ENCODE assay signal across 18 cellular contexts in the genomic region with DNA sequence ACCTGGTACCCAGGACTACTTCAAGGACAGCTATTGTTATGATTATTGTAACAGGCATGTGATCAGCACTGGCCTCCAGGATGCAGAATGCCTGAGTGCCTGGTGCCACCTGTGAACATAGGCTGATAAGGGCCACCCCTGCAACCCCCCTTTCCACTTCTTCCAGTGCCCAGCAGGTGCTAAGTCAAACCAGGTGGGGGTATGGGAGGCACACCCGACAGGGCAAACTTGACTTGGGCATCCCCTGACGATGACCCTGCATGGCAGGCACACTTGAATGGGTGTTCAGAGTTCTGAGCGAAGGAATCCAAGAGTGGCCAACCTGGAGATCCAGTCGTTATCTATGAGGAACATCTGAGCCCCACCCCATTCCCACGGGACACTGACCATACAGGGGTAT. TPM values are rescaled to one million over a fixed set of nuclear protein-coding genes. Genes with fewer than 3 reads are reported as not detected.
DNase-seq lines count a peak whose midpoint lies in the region; ATAC-seq and TF ChIP-seq lines count a peak whose summit lies in the region.
"Had no signal": no experiment of that assay in that cellular context is flagged by ENCODE, and none has a peak within 500 bp of the region (broad histone marks: within the 10 kb centered on the region; RNA-seq: fewer than 3 reads in every experiment).

No MANE protein-coding gene starts in this region.

- no peak overlapping the region for H2AFZ ChIP-seq in OCI-LY3 (ENCODE audit: low read depth, low read length)
- H2AFZ ChIP-seq: GM23248 had no signal

- peaks cover 84% of the 10 kb centered on the region for H3K4me1 ChIP-seq in CD4-positive, alpha-beta memory T cell (ENCODE audit: insufficient read depth, low read length)
- H3K4me1 ChIP-seq in OCI-LY3 (ENCODE audit: low read length) (peaks cover 75% of the 10 kb centered on the region), breast epithelium (no peaks in the 10 kb centered on the region)

- H3K9me3 ChIP-seq in CD4-positive, alpha-beta memory T cell (ENCODE audit: control insufficient read depth in 1 of 2, low read length in 2 of 2) = no peaks in the 10 kb centered on the region
- H3K9me3 ChIP-seq in OCI-LY3 (ENCODE audit: insufficient read depth, low read length) = no peaks in the 10 kb centered on the region
- H3K9me3 ChIP-seq in breast epithelium = no peaks in the 10 kb centered on the region
- H3K9me3 ChIP-seq: heart right ventricle had no signal

- no peak for ATAC-seq in GM18909 (IDR thresholded peaks at IDR 0.05; ENCODE audit: poor library complexity, unreplicated experiment)
- no peak for ATAC-seq in GM21717 (IDR thresholded peaks at IDR 0.05; ENCODE audit: unreplicated experiment)
- ATAC-seq: heart right ventricle; SK-N-SH treated with all-trans-retinoic acid at 6 μM for 48 hours; stimulated activated naive CD8-positive, alpha-beta T cell treated with anti-CD3 and anti-CD28 coated beads, Interleukin-15, Interleukin-2, amounts not matched to agents 100 U/mL and 50 U/mL, for 24 hours had no signal

- no peaks in the 10 kb centered on the region for H3K36me3 ChIP-seq in CD4-positive, alpha-beta memory T cell (ENCODE audit: insufficient read depth, low read length)
- peaks cover 14% of the 10 kb centered on the region for H3K36me3 ChIP-seq in OCI-LY3 (replicated peaks; ENCODE audit: low read depth, low read length)
- H3K36me3 ChIP-seq in breast epithelium = no peaks in the 10 kb centered on the region
- H3K36me3 ChIP-seq: brain microvascular endothelial cell had no signal

- H3K27me3 Mint-ChIP-seq in CD4-positive, alpha-beta memory T cell = no peaks in the 10 kb centered on the region
- peaks cover 17% of the 10 kb centered on the region for H3K27me3 Mint-ChIP-seq in endothelial cell (ENCODE audit: unreplicated experiment)

- peak overlapping the region; percentile 72 to 96 (median 92) for H3K27ac Mint-ChIP-seq in CD4-positive, alpha-beta memory T cell
- peak overlapping the region; percentile 36 for H3K27ac Mint-ChIP-seq in endothelial cell (ENCODE audit: unreplicated experiment)
- H3K27ac Mint-ChIP-seq: activated naive CD4-positive, alpha-beta T cell treated with anti-CD3 and anti-CD28 coated beads for 36 hours had no signal

- H3K4me3 ChIP-seq in CD4-positive, alpha-beta memory T cell (ENCODE audit: low read length in 2 of 2) = no peak overlapping the region
- H3K4me3 ChIP-seq in GM12864 (ENCODE audit: low read depth, low read length) (no peak overlapping the region; the same call in 1 of the 2 replicates), OCI-LY3 (ENCODE audit: low read length) (no peak overlapping the region), breast epithelium (no peak overlapping the region)
- H3K4me3 ChIP-seq: GM23248, heart right ventricle had no signal

- TF ChIP-seq CTCF in GM12864 (IDR thresholded peaks at IDR 0.05; ENCODE audit: low read depth, low read length, missing control alignments) (peak; percentile 23), OCI-LY3 (IDR thresholded peaks at IDR 0.05; ENCODE audit: low read depth, low read length) (no peak), endothelial cell (IDR thresholded peaks at IDR 0.05; ENCODE audit: unreplicated experiment) (no peak), breast epithelium (IDR thresholded peaks at IDR 0.05) (no peak)

- H3K4me3 Mint-ChIP-seq in CD4-positive, alpha-beta memory T cell = peak overlapping the region in 5 of 8 donors; percentile 16 to 94 (median 68)
- H3K4me3 Mint-ChIP-seq in endothelial cell (ENCODE audit: unreplicated experiment) = no peak overlapping the region
- H3K4me3 Mint-ChIP-seq: activated naive CD4-positive, alpha-beta T cell treated with anti-CD3 and anti-CD28 coated beads for 36 hours had no signal

- H3K9ac ChIP-seq in OCI-LY3 (ENCODE audit: low read length) = no peak overlapping the region
- H3K9ac ChIP-seq: GM23248 had no signal

- peak overlapping the region; percentile 82 for H3K27ac ChIP-seq in CD4-positive, alpha-beta memory T cell (ENCODE audit: low read depth, low read length)
- no peak overlapping the region for H3K27ac ChIP-seq in OCI-LY3 (ENCODE audit: low read length)
- no peak overlapping the region for H3K27ac ChIP-seq in breast epithelium
- H3K27ac ChIP-seq: brain microvascular endothelial cell, C4-2B, GM23248 had no signal

- H4K20me1 ChIP-seq in OCI-LY3 (ENCODE audit: insufficient read depth, low read length) = no peaks in the 10 kb centered on the region

- H3K4me1 Mint-ChIP-seq in CD4-positive, alpha-beta memory T cell = peaks cover 50 to 89% (median 75%) of the 10 kb centered on the region in 4 donors
- H3K4me1 Mint-ChIP-seq in endothelial cell (ENCODE audit: unreplicated experiment) = peaks cover 52% of the 10 kb centered on the region

- peaks cover 0 to 4% of the 10 kb centered on the region in 2 donors for H3K36me3 Mint-ChIP-seq in CD4-positive, alpha-beta memory T cell
- H3K36me3 Mint-ChIP-seq in endothelial cell (ENCODE audit: low read depth, unreplicated experiment) = peaks cover 4% of the 10 kb centered on the region

- CTCF ChIA-PET in CD4-positive, alpha-beta memory T cell (lab: Charles Lee; ENCODE audit: partially characterized antibody) = interaction anchor here (1.1 to 6.2 kb wide), 6 partner anchors 11 to 429 kb away, joined by 3 to 83 read pairs (median 4); no protein-coding TSS in a partner anchor

- DNase-seq in CD4-positive, alpha-beta memory T cell = no peak
- DNase-seq in GM12864 (ENCODE audit: low read depth) = no peak
- DNase-seq in endothelial cell (ENCODE audit: low spot score) = no peak
- DNase-seq in NCI-H1436 treated with DMSO at 0.1 percent for 48 hours (lab: John Stamatoyannopoulos, UW) = no peak
- no peak for DNase-seq in breast epithelium (ENCODE audit: low spot score in 2 of 2)
- DNase-seq: activated naive CD4-positive, alpha-beta T cell treated with anti-CD3 and anti-CD28 coated beads for 36 hours; brain microvascular endothelial cell; GM23248; heart right ventricle; NCI-H187 treated with DMSO at 0.1 percent for 48 hours; NCI-H524; stimulated activated naive CD8-positive, alpha-beta T cell treated with anti-CD3 and anti-CD28 coated beads, Interleukin-15, Interleukin-2, amounts not matched to agents 100 U/mL and 50 U/mL, for 24 hours had no signal

- H3K79me2 ChIP-seq in OCI-LY3 (ENCODE audit: low read length) = peaks cover 65% of the 10 kb centered on the region

- no peaks in the 10 kb centered on the region for H3K27me3 ChIP-seq in CD4-positive, alpha-beta memory T cell (ENCODE audit: insufficient read depth, low read length)
- H3K27me3 ChIP-seq in OCI-LY3 (ENCODE audit: low read depth, low read length) (no peaks in the 10 kb centered on the region), breast epithelium (no peaks in the 10 kb centered on the region)
- H3K27me3 ChIP-seq: brain microvascular endothelial cell, heart right ventricle had no signal

- POLR2A ChIA-PET in CD4-positive, alpha-beta memory T cell (lab: Charles Lee; ENCODE audit: partially characterized antibody) = interaction anchor here (2.0 kb wide), 1 partner anchor 35 kb away, joined by 11 read pairs; no protein-coding TSS in a partner anchor

- peaks cover 0 to 2% (median 0%) of the 10 kb centered on the region in 8 donors for H3K9me3 Mint-ChIP-seq in CD4-positive, alpha-beta memory T cell
- no peaks in the 10 kb centered on the region for H3K9me3 Mint-ChIP-seq in endothelial cell (ENCODE audit: unreplicated experiment)
- H3K9me3 Mint-ChIP-seq: activated naive CD4-positive, alpha-beta T cell treated with anti-CD3 and anti-CD28 coated beads for 36 hours; neural crest cell had no signal

- TF ChIP-seq POLR2A in breast epithelium (IDR thresholded peaks at IDR 0.05) = no peak

- H3K4me2 ChIP-seq in OCI-LY3 (ENCODE audit: low read length) = peak overlapping the region; percentile 9

- intact Hi-C loops in CD4-positive, alpha-beta memory T cell (cut with micrococcal nuclease) = loop anchor here (10.0 kb wide), 1 partner anchor 433 kb away; a partner anchor contains a TSS
- intact Hi-C loops in breast epithelium (cut with DNase I; ENCODE audit: low total_unique reads) = no loop called here

RNA-seq across cellular contexts. Expression of a gene that starts 3.4 kb away (rescaled TPM):
- 10 to 100 TPM; 28.4 to 31.0 TPM for total RNA-seq in CD4-positive, alpha-beta memory T cell
- 10 to 100 TPM; 48.6 to 64.3 TPM for polyA plus RNA-seq in CD4-positive, alpha-beta memory T cell
- total RNA-seq in endothelial cell (ENCODE audit: unreplicated experiment) = 137 TPM
- total RNA-seq in breast epithelium = 10 to 100 TPM in 2 of 3 donors, 1 to 10 TPM in 1; 5.7 to 46.2 (median 11.5) TPM
